In the genomic region with DNA sequence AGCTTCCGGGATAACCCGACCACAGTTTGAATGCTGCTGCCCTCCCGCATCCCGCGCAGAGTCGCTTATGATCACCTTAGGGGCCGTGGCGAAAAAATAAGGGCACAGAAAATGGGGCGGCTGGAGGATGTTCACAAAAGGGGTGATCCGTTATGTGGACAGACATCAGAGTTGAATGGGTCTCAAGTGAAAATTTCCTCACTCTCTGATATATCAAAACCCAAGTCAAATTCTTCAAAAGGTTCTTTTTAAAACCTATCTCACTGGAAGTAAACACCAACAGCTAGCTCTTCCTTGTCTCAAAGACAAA, we compare ENCODE assay signal across 9 cellular contexts. TPM values are rescaled to one million over a fixed set of nuclear protein-coding genes. Genes with fewer than 3 reads are reported as not detected.
DNase-seq lines count a peak whose midpoint lies in the region; ATAC-seq and TF ChIP-seq lines count a peak whose summit lies in the region.
"Had no signal": no experiment of that assay in that cellular context is flagged by ENCODE, and none has a peak within 500 bp of the region (broad histone marks: within the 10 kb centered on the region; RNA-seq: fewer than 3 reads in every experiment).

No MANE protein-coding gene starts in this region.

- H3K27me3 Mint-ChIP-seq in activated CD8-positive, alpha-beta T cell treated with anti-CD3 and anti-CD28 coated beads for 36 hours: no peaks in the 10 kb centered on the region
- H3K27me3 Mint-ChIP-seq in stimulated activated memory B cell treated with anti-CD40 and anti-IgM and Interleukin-4, amounts not matched to agents 10 μg/mL and 1 μg/mL and 100 μg/mL, for 72 hours: no peaks in the 10 kb centered on the region

- CTCF ChIA-PET in activated CD8-positive, alpha-beta T cell treated with anti-CD3 and anti-CD28 coated beads for 36 hours (lab: Charles Lee): interaction anchor here (1.0 to 2.5 kb wide), 3 partner anchors 9 to 963 kb away, joined by 3 to 15 read pairs (median 3); no protein-coding TSS in a partner anchor

- H3K27ac Mint-ChIP-seq in activated CD8-positive, alpha-beta T cell treated with anti-CD3 and anti-CD28 coated beads for 36 hours: peak overlapping the region; percentile 57
- H3K27ac Mint-ChIP-seq in stimulated activated memory B cell treated with anti-CD40 and anti-IgM and Interleukin-4, amounts not matched to agents 10 μg/mL and 1 μg/mL and 100 μg/mL, for 72 hours: peak overlapping the region; percentile 72

- ATAC-seq in activated CD8-positive, alpha-beta T cell treated with anti-CD3 and anti-CD28 coated beads for 36 hours: no peak
- no peak for ATAC-seq in stimulated activated memory B cell treated with anti-CD40 and anti-IgM and Interleukin-4, amounts not matched to agents 10 μg/mL and 1 μg/mL and 100 μg/mL, for 72 hours

- peak overlapping the region; percentile 78 for H3K4me3 Mint-ChIP-seq in activated CD8-positive, alpha-beta T cell treated with anti-CD3 and anti-CD28 coated beads for 36 hours
- H3K4me3 Mint-ChIP-seq in stimulated activated memory B cell treated with anti-CD40 and anti-IgM and Interleukin-4, amounts not matched to agents 10 μg/mL and 1 μg/mL and 100 μg/mL, for 72 hours: peak overlapping the region; percentile 78

- in situ Hi-C loops in ACHN (cut with HindIII; ENCODE audit: low pct_ligation_motif_present, low pct_unique_long_range_greater_than_20kb, low sequenced_read_pairs): no loop called here

- DNase-seq in NCI-H2227 treated with DMSO at 0.1 percent for 48 hours (lab: John Stamatoyannopoulos, UW) (peak; percentile 78), NCI-H2227 (lab: John Stamatoyannopoulos, UW; ENCODE audit: unreplicated experiment) (no peak), midbrain (lab: John Stamatoyannopoulos, UW) (no peak), ACHN (no peak)
- no peak for DNase-seq in activated CD8-positive, alpha-beta T cell treated with anti-CD3 and anti-CD28 coated beads for 36 hours
- no peak for DNase-seq in central memory CD4-positive, alpha-beta T cell

- POLR2A ChIA-PET in activated CD8-positive, alpha-beta T cell treated with anti-CD3 and anti-CD28 coated beads for 36 hours (lab: Charles Lee): interaction anchor here (1.6 kb wide), 1 partner anchor 9 kb away, joined by 6 read pairs; no protein-coding TSS in a partner anchor

- peak overlapping the region; percentile 55 for H3K4me3 ChIP-seq in iPS-15b (ENCODE audit: low read depth, low read length)

- TF ChIP-seq CTCF in activated CD8-positive, alpha-beta T cell treated with anti-CD3 and anti-CD28 coated beads for 36 hours (IDR thresholded peaks at IDR 0.05): no peak

- intact Hi-C loops in activated CD8-positive, alpha-beta T cell treated with anti-CD3 and anti-CD28 coated beads for 36 hours (cut with micrococcal nuclease): no loop called here

- H3K9me3 ChIP-seq in iPS-15b (ENCODE audit: control insufficient read depth, insufficient read depth, low read length): no peaks in the 10 kb centered on the region

- H3K4me1 ChIP-seq in iPS-15b (ENCODE audit: control insufficient read depth, insufficient read depth, low read length): no peaks in the 10 kb centered on the region

- no peak overlapping the region for H3K9ac ChIP-seq in iPS-15b (ENCODE audit: low read depth, low read length)

- H3K9me3 Mint-ChIP-seq in activated CD8-positive, alpha-beta T cell treated with anti-CD3 and anti-CD28 coated beads for 36 hours: no peaks in the 10 kb centered on the region
- no peaks in the 10 kb centered on the region for H3K9me3 Mint-ChIP-seq in stimulated activated memory B cell treated with anti-CD40 and anti-IgM and Interleukin-4, amounts not matched to agents 10 μg/mL and 1 μg/mL and 100 μg/mL, for 72 hours

- peaks cover 15% of the 10 kb centered on the region for H3K4me1 Mint-ChIP-seq in activated CD8-positive, alpha-beta T cell treated with anti-CD3 and anti-CD28 coated beads for 36 hours (ENCODE audit: low read depth)
- H3K4me1 Mint-ChIP-seq in stimulated activated memory B cell treated with anti-CD40 and anti-IgM and Interleukin-4, amounts not matched to agents 10 μg/mL and 1 μg/mL and 100 μg/mL, for 72 hours: peaks cover 30% of the 10 kb centered on the region

- H3K27me3 ChIP-seq in iPS-15b (ENCODE audit: control insufficient read depth, insufficient read depth, low read length): no peaks in the 10 kb centered on the region

- no peaks in the 10 kb centered on the region for H3K36me3 ChIP-seq in iPS-15b (ENCODE audit: control insufficient read depth, insufficient read depth, low read length)

- H3K36me3 Mint-ChIP-seq in activated CD8-positive, alpha-beta T cell treated with anti-CD3 and anti-CD28 coated beads for 36 hours (ENCODE audit: low read depth): no peaks in the 10 kb centered on the region
- no peaks in the 10 kb centered on the region for H3K36me3 Mint-ChIP-seq in stimulated activated memory B cell treated with anti-CD40 and anti-IgM and Interleukin-4, amounts not matched to agents 10 μg/mL and 1 μg/mL and 100 μg/mL, for 72 hours

RNA-seq across cellular contexts. Expression of a gene that starts 0.4 kb away (rescaled TPM):
- 1 to 10 TPM; 1.2 to 1.5 TPM for total RNA-seq in activated CD8-positive, alpha-beta T cell treated with anti-CD3 and anti-CD28 coated beads for 36 hours

RNA-seq across cellular contexts. Expression of a gene that starts 36.9 kb away (rescaled TPM):
- total RNA-seq in activated CD8-positive, alpha-beta T cell treated with anti-CD3 and anti-CD28 coated beads for 36 hours: not detected
- total RNA-seq: NCI-H460 had no signal
